8 cellular contexts compared by ENCODE assay signal in genomic region chr14:74502236-74503019, GRCh38. TPM values are rescaled to one million over a fixed set of nuclear protein-coding genes. Genes with fewer than 3 reads are reported as not detected.
A peak's percentile ranks its signal among the peaks of the same experiment; 100 is the strongest.
DNase-seq lines count a peak whose midpoint lies in the region; ATAC-seq and TF ChIP-seq lines count a peak whose summit lies in the region.

No MANE protein-coding gene starts in this region.

- no peak overlapping the region for H3K27ac Mint-ChIP-seq in activated T-cell treated with anti-CD3 and anti-CD28 coated beads, Interleukin-2, amount 50 U/mL, for 24 hours
- no peak overlapping the region for H3K27ac Mint-ChIP-seq in CD4-positive, alpha-beta T cell

- no peaks in the 10 kb centered on the region for H3K9me3 ChIP-seq in breast epithelium
- no peaks in the 10 kb centered on the region for H3K9me3 ChIP-seq in CD4-positive, alpha-beta T cell (ENCODE audit: control insufficient read depth, low read length)

- H3K27me3 ChIP-seq in breast epithelium = no peaks in the 10 kb centered on the region
- H3K27me3 ChIP-seq in CD4-positive, alpha-beta T cell (ENCODE audit: control insufficient read depth, insufficient read depth, low read length) = no peaks in the 10 kb centered on the region

- ATAC-seq in HG03521 (IDR thresholded peaks at IDR 0.05; ENCODE audit: unreplicated experiment) = no peak
- no peak for ATAC-seq in GM19023 (IDR thresholded peaks at IDR 0.05; ENCODE audit: unreplicated experiment)
- no peak for ATAC-seq in CD4-positive, alpha-beta T cell (ENCODE audit: poor library complexity)

- peak; percentile 26 for DNase-seq in activated T-cell treated with anti-CD3 and anti-CD28 coated beads, Interleukin-2, amount 50 U/mL, for 24 hours
- no peak for DNase-seq in activated T-cell treated with anti-CD3 and anti-CD28 coated beads for 4 hours
- DNase-seq in NCI-H460 (ENCODE audit: extremely low read depth, low read depth) = peak; percentile 38
- no peak for DNase-seq in breast epithelium (ENCODE audit: low spot score in 2 of 2)
- peak; percentile 3 for DNase-seq in midbrain (lab: John Stamatoyannopoulos, UW)
- no peak for DNase-seq in CD4-positive, alpha-beta T cell

- H3K36me3 Mint-ChIP-seq in activated T-cell treated with anti-CD3 and anti-CD28 coated beads, Interleukin-2, amount 50 U/mL, for 24 hours (ENCODE audit: low read depth) = peaks cover 4% of the 10 kb centered on the region
- peaks cover 7% of the 10 kb centered on the region for H3K36me3 Mint-ChIP-seq in CD4-positive, alpha-beta T cell (ENCODE audit: low read depth)

- no peak for TF ChIP-seq POLR2A in breast epithelium (IDR thresholded peaks at IDR 0.05)

- H3K27ac ChIP-seq in breast epithelium = peak overlapping the region; percentile 52 to 62
- H3K27ac ChIP-seq in CD4-positive, alpha-beta T cell (ENCODE audit: low read depth, low read length) = no peak overlapping the region

- no peaks in the 10 kb centered on the region for H3K36me3 ChIP-seq in breast epithelium

- no peak overlapping the region for H3K4me3 ChIP-seq in breast epithelium

- no peaks in the 10 kb centered on the region for H3K9me3 Mint-ChIP-seq in activated T-cell treated with anti-CD3 and anti-CD28 coated beads, Interleukin-2, amount 50 U/mL, for 24 hours
- no peaks in the 10 kb centered on the region for H3K9me3 Mint-ChIP-seq in CD4-positive, alpha-beta T cell

- POLR2A ChIA-PET in CD4-positive, alpha-beta T cell (lab: Charles Lee) = no interaction called here

- peak; percentile 26 to 71 (median 27) for TF ChIP-seq CTCF in breast epithelium (IDR thresholded peaks at IDR 0.05)
- TF ChIP-seq CTCF in CD4-positive, alpha-beta T cell (IDR thresholded peaks at IDR 0.05) = no peak

- H3K4me3 Mint-ChIP-seq in activated T-cell treated with anti-CD3 and anti-CD28 coated beads, Interleukin-2, amount 50 U/mL, for 24 hours = no peak overlapping the region
- H3K4me3 Mint-ChIP-seq in CD4-positive, alpha-beta T cell = no peak overlapping the region

- intact Hi-C loops in breast epithelium (cut with DNase I; ENCODE audit: low total_unique reads) = no loop called here
- intact Hi-C loops in CD4-positive, alpha-beta T cell (cut with DNase I, micrococcal nuclease) = no loop called here

- no peaks in the 10 kb centered on the region for H3K4me1 ChIP-seq in breast epithelium

- CTCF ChIA-PET in CD4-positive, alpha-beta T cell (lab: Charles Lee) = no interaction called here

- H3K27me3 Mint-ChIP-seq in activated T-cell treated with anti-CD3 and anti-CD28 coated beads, Interleukin-2, amount 50 U/mL, for 24 hours = no peaks in the 10 kb centered on the region
- no peaks in the 10 kb centered on the region for H3K27me3 Mint-ChIP-seq in CD4-positive, alpha-beta T cell

- peaks cover 2% of the 10 kb centered on the region for H3K4me1 Mint-ChIP-seq in activated T-cell treated with anti-CD3 and anti-CD28 coated beads, Interleukin-2, amount 50 U/mL, for 24 hours (ENCODE audit: low read depth)
- peaks cover 7% of the 10 kb centered on the region for H3K4me1 Mint-ChIP-seq in CD4-positive, alpha-beta T cell (ENCODE audit: low read depth)

RNA-seq across cellular contexts. Expression of gene ISCA2, which starts 8.9 kb away (rescaled TPM):
- total RNA-seq in NCI-H460 (2014; rRNA removed; shearing (Covaris generic)) = 18.4 and 24.3 TPM in 2 replicates
- 27.3 and 39.7 TPM in 2 replicates for polyA plus RNA-seq in NCI-H460 (2014; cell fraction: nucleus; rRNA removed)
- 10 to 100 TPM; 17.3 to 31.8 (median 21.3) TPM for total RNA-seq in breast epithelium
- 10 to 100 TPM; 22.5 to 23.7 TPM for total RNA-seq in CD4-positive, alpha-beta T cell

RNA-seq across cellular contexts. Expression of gene NPC2, which starts 9.3 kb away (rescaled TPM):
- total RNA-seq in NCI-H460 (2014; rRNA removed; shearing (Covaris generic)) = 59.3 and 74.8 TPM in 2 replicates
- polyA plus RNA-seq in NCI-H460 (2014; cell fraction: nucleus; rRNA removed) = 53.5 and 81.7 TPM in 2 replicates
- total RNA-seq in breast epithelium = 100 to 1,000 TPM; 277 to 663 (median 594) TPM
- total RNA-seq in CD4-positive, alpha-beta T cell = 10 to 100 TPM; 32.5 to 36.8 TPM

Comparison
In these comparisons a context has a peak if more than half of its experiments do, and no peak if none do; other contexts are left out.
1. DNase-seq: peak in activated T-cell treated with anti-CD3 and anti-CD28 coated beads, Interleukin-2, amount 50 U/mL, for 24 hours (single experiment), NCI-H460 (single experiment) and midbrain (single experiment); none in activated T-cell treated with anti-CD3 and anti-CD28 coated beads for 4 hours (single experiment), breast epithelium (0 of 2) and CD4-positive, alpha-beta T cell (0 of 10).